Comparison of ENCODE assay signal across 29 cellular contexts in the genomic region with DNA sequence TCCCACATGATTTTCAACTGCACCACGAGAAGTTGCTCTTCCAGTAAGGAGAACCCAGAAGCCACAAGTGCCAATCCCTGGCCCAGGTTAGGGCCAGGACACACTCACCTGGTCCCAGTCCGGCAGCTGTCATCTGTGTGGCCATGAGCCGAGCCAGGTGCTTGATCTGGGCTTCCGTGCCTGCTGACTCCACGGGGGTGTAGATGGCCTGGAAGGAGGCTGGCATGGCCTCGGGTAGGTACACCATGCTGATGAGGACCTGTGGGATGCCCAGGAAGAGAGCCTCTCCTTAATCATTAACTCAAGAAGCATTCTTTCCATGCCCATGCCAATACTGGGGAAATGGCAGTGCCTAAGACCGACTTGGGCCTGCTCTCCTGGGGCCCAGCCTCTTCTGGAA. TPM values are rescaled to one million over a fixed set of nuclear protein-coding genes. Genes with fewer than 3 reads are reported as not detected.
DNase-seq lines count a peak whose midpoint lies in the region; ATAC-seq, FAIRE-seq and TF ChIP-seq lines count a peak whose summit lies in the region.
"Had no signal": no experiment of that assay in that cellular context is flagged by ENCODE, and none has a peak within 500 bp of the region (broad histone marks: within the 10 kb centered on the region; RNA-seq: fewer than 3 reads in every experiment).

No MANE protein-coding gene starts in this region.

- H3K36me3 Mint-ChIP-seq in MCF 10A (ENCODE audit: insufficient read depth, unreplicated experiment) = peaks cover 97% of the 10 kb centered on the region

- TF ChIP-seq CTCF in MCF 10A (IDR thresholded peaks at IDR 0.05; ENCODE audit: unreplicated experiment) (no peak), breast epithelium (IDR thresholded peaks at IDR 0.05) (no peak), left lung (IDR thresholded peaks at IDR 0.05) (no peak), upper lobe of right lung (IDR thresholded peaks at IDR 0.05) (no peak), D721Med (IDR thresholded peaks at IDR 0.05; ENCODE audit: insufficient read depth, missing control alignments) (no peak)

- no peaks in the 10 kb centered on the region for H3K27me3 ChIP-seq in breast epithelium
- no peaks in the 10 kb centered on the region for H3K27me3 ChIP-seq in left lung
- H3K27me3 ChIP-seq in upper lobe of right lung = no peaks in the 10 kb centered on the region
- H3K27me3 ChIP-seq: BLaER1 had no signal

- H3K36me3 ChIP-seq in breast epithelium = peaks cover 11% of the 10 kb centered on the region
- H3K36me3 ChIP-seq in left lung = peaks cover 3 to 100% of the 10 kb centered on the region in 2 donors
- peaks cover 99% of the 10 kb centered on the region for H3K36me3 ChIP-seq in upper lobe of right lung

- FAIRE-seq in D721Med (lab: Jason Lieb, UNC) = no peak
- FAIRE-seq: GM12878, H1 had no signal

- TF ChIP-seq POLR2A in breast epithelium (IDR thresholded peaks at IDR 0.05) = no peak

- H3K27ac ChIP-seq in breast epithelium (no peak overlapping the region), left lung (no peak overlapping the region), upper lobe of right lung (no peak overlapping the region)
- H3K27ac ChIP-seq: BLaER1, KMS-11 had no signal

- no peaks in the 10 kb centered on the region for H3K9me3 ChIP-seq in breast epithelium
- H3K9me3 ChIP-seq in left lung = no peaks in the 10 kb centered on the region
- H3K9me3 ChIP-seq in upper lobe of right lung = no peaks in the 10 kb centered on the region
- H3K9me3 ChIP-seq: BLaER1 had no signal

- H3K9me3 Mint-ChIP-seq in MCF 10A (ENCODE audit: unreplicated experiment) = no peaks in the 10 kb centered on the region
- H3K9me3 Mint-ChIP-seq: CD4-positive, CD25-positive, alpha-beta regulatory T cell; IgD-negative memory B cell had no signal

- ATAC-seq in left lung (peak; percentile 93), upper lobe of right lung (peak; percentile 88), HG02763 (IDR thresholded peaks at IDR 0.05; ENCODE audit: unreplicated experiment) (no peak)
- ATAC-seq: GM12878 had no signal

- no peaks in the 10 kb centered on the region for H3K4me1 ChIP-seq in breast epithelium
- no peaks in the 10 kb centered on the region for H3K4me1 ChIP-seq in left lung
- H3K4me1 ChIP-seq in upper lobe of right lung = no peaks in the 10 kb centered on the region
- H3K4me1 ChIP-seq: BLaER1 had no signal

- DNase-seq in MCF 10A (ENCODE audit: unreplicated experiment) (no peak), breast epithelium (ENCODE audit: low spot score in 2 of 2) (no peak), left lung (peak in 1 of 2 donors; percentile 72), posterior vena cava (ENCODE audit: low spot score) (peak; percentile 58), upper lobe of right lung (no peak), D721Med (ENCODE audit: insufficient read length, low spot score) (no peak), activated gamma-delta T cell (lab: John Stamatoyannopoulos, UW) (no peak)
- DNase-seq: 8988T; CD4-positive, CD25-positive, alpha-beta regulatory T cell; DMS79; EL; GDM1; HCEC 1CT; NCI-H1048; NCI-H1417; NCI-H1694; NCI-H2029 treated with DMSO at 0.1 percent for 48 hours; NCI-H2227 treated with DMSO at 0.1 percent for 48 hours; NCI-H526 treated with DMSO at 0.1 percent for 48 hours; RPMI8226; SHP77 had no signal

- no peaks in the 10 kb centered on the region for H3K27me3 Mint-ChIP-seq in MCF 10A (ENCODE audit: insufficient read depth, unreplicated experiment)
- H3K27me3 Mint-ChIP-seq: CD4-positive, CD25-positive, alpha-beta regulatory T cell; IgD-negative memory B cell had no signal

- peak overlapping the region; percentile 84 for H3K27ac Mint-ChIP-seq in MCF 10A (ENCODE audit: low read depth, unreplicated experiment)
- H3K27ac Mint-ChIP-seq: CD4-positive, CD25-positive, alpha-beta regulatory T cell; IgD-negative memory B cell had no signal

- CTCF ChIA-PET in MCF 10A (lab: Yijun Ruan, JAX) = interaction anchor here (0.7 kb wide), 3 partner anchors 12 to 793 kb away, joined by 3 to 5 read pairs (median 3); no protein-coding TSS in a partner anchor

- no TSS peak for BruUV-seq in MCF 10A (replicated peaks; lab: Mats Ljungman, UMichigan)

- POLR2A ChIA-PET in MCF 10A (lab: Yijun Ruan, JAX) = interaction anchor here (1.2 kb wide), 1 partner anchor 42 kb away, joined by 3 read pairs; no protein-coding TSS in a partner anchor

- no peaks in the 10 kb centered on the region for H3K4me1 Mint-ChIP-seq in MCF 10A (ENCODE audit: insufficient read depth, unreplicated experiment)
- H3K4me1 Mint-ChIP-seq: IgD-negative memory B cell had no signal

- intact Hi-C loops in MCF 10A (cut with micrococcal nuclease) (no loop called here), breast epithelium (cut with DNase I; ENCODE audit: low total_unique reads) (no loop called here), left lung (cut with DNase I) (no loop called here), posterior vena cava (cut with DNase I) (no loop called here), upper lobe of right lung (cut with DNase I) (no loop called here)

- no peak overlapping the region for H3K4me3 Mint-ChIP-seq in MCF 10A (ENCODE audit: unreplicated experiment)
- H3K4me3 Mint-ChIP-seq: CD4-positive, CD25-positive, alpha-beta regulatory T cell; IgD-negative memory B cell had no signal

- no peak overlapping the region for H3K4me3 ChIP-seq in breast epithelium
- no peak overlapping the region for H3K4me3 ChIP-seq in left lung
- H3K4me3 ChIP-seq in upper lobe of right lung = no peak overlapping the region
- H3K4me3 ChIP-seq: BLaER1, GM12878 had no signal

RNA-seq across cellular contexts. Expression of gene RSPH6A, which starts 19.9 kb away (rescaled TPM):
- total RNA-seq in MCF 10A (2022) = 0.21 and 0.29 TPM in 2 replicates
- total RNA-seq in breast epithelium = under 1 TPM in 1 of 3 donors, not detected in 2; 0.15 TPM
- under 1 TPM in 1 of 2 donors, not detected in 1; 0.13 TPM for total RNA-seq in left lung
- total RNA-seq in posterior vena cava = not detected
- 0.38 TPM for total RNA-seq in upper lobe of right lung
- total RNA-seq: SK-MEL-5 had no signal

RNA-seq across cellular contexts. Expression of gene SYMPK, which starts 28.0 kb away (rescaled TPM):
- total RNA-seq in MCF 10A (2022) = 77.4 and 86.2 TPM in 2 replicates
- 10 to 100 TPM; 24.3 to 50.8 (median 31.3) TPM for total RNA-seq in breast epithelium
- total RNA-seq in left lung = 10 to 100 TPM; 69.0 to 69.3 TPM
- 10 to 100 TPM; 41.2 to 44.6 TPM for total RNA-seq in posterior vena cava
- 70.6 TPM for total RNA-seq in upper lobe of right lung

RNA-seq across cellular contexts. Expression of gene FOXA3, which starts 29.2 kb away (rescaled TPM):
- total RNA-seq in MCF 10A (2022) (not detected in 2 replicates), breast epithelium (under 1 TPM in 1 of 3 donors, not detected in 2; 0.33 TPM), left lung (1 to 10 TPM in 1 of 2 donors, under 1 TPM in 1; 0.45 to 1.6 TPM), posterior vena cava (not detected), upper lobe of right lung (1.6 TPM)
- total RNA-seq: CD4-positive, CD25-positive, alpha-beta regulatory T cell; NCI-H460; SK-MEL-5 had no signal

RNA-seq across cellular contexts. Expression of gene DMWD, which starts 42.3 kb away (rescaled TPM):
- total RNA-seq in MCF 10A (2022) = 57.5 and 71.6 TPM in 2 replicates
- 10 to 100 TPM; 24.2 to 31.1 (median 29.3) TPM for total RNA-seq in breast epithelium
- 10 to 100 TPM; 49.0 to 49.3 TPM for total RNA-seq in left lung
- 10 to 100 TPM; 50.9 to 61.1 TPM for total RNA-seq in posterior vena cava
- 58.7 TPM for total RNA-seq in upper lobe of right lung

RNA-seq across cellular contexts. Expression of gene IRF2BP1, which starts 51.0 kb away (rescaled TPM):
- total RNA-seq in MCF 10A (2022) (14.7 and 18.1 TPM in 2 replicates), breast epithelium (10 to 100 TPM; 16.5 to 26.5 (median 19.7) TPM), left lung (10 to 100 TPM; 18.0 to 20.3 TPM), posterior vena cava (10 to 100 TPM; 14.3 to 14.5 TPM), upper lobe of right lung (25.0 TPM)
